In the genomic region with DNA sequence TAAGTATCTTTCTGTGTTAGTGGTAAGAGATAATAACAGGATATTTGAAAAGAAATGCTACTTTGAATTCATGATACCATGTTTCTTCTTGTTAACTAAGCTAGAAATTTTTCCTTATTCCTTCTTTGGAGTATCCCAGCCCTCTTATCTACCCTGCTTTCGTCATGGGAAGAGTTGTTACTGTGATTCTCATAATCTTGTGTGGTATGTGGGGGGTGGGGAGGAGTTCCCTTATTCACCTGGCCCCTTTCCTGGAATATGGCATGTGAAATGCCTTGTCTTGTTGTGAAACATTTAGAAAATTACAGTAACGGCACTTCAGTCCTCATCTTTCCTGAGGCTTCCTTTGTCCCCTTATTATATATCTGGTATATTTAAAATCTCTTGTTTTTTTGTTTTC, we compare ENCODE assay signal across 24 cellular contexts.
"Had no signal": no experiment of that assay in that cellular context is flagged by ENCODE, and none has a peak within 500 bp of the region (broad histone marks: within the 10 kb centered on the region; RNA-seq: fewer than 3 reads in every experiment).

No MANE protein-coding gene starts in this region.

- DNase-seq: activated CD4-positive, alpha-beta T cell treated with anti-CD3 and anti-CD28 coated beads, Interleukin-2, amount 10 ng/mL, durations not matched to agents 24 days and 14 days; activated CD4-positive, CD25-positive, alpha-beta regulatory T cell; activated CD8-positive, alpha-beta memory T cell treated with anti-CD3 and anti-CD28 coated beads, Interleukin-2, amount 50 U/mL, for 4 hours; activated CD8-positive, alpha-beta T cell treated with anti-CD3 and anti-CD28 coated beads, Interleukin-2, amount 10 ng/mL, durations not matched to agents 7 days and 5 days; activated gamma-delta T cell; activated T-cell treated with anti-CD3 and anti-CD28 coated beads, Interleukin-2, amount 50 U/mL, for 48 hours; amygdala; effector memory CD4-positive, alpha-beta T cell; hippocampal formation; left ventricle myocardium superior; nucleus accumbens; right cardiac atrium; stimulated activated CD4-positive, alpha-beta T cell treated with anti-CD3 and anti-CD28 coated beads, Interleukin-15, amount 100 ng/mL, for 24 hours; stimulated activated CD4-positive, alpha-beta T cell treated with anti-CD3 and anti-CD28 coated beads, Interleukin-4, amount 100 ng/mL, for 1 hour; stimulated activated naive B cell treated with anti-CD40 and anti-IgM and Interleukin-4, amounts not matched to agents 10 μg/mL and 1 μg/mL and 100 μg/mL, for 72 hours; T-helper 2 cell; tibial artery had no signal

- H3K4me3 ChIP-seq: skin epidermis, tibial artery, vagina had no signal

- H3K36me3 Mint-ChIP-seq: activated naive CD4-positive, alpha-beta T cell treated with anti-CD3 and anti-CD28 coated beads, Interleukin-2, amount 50 U/mL, for 72 hours had no signal

- H3K27ac ChIP-seq: epithelial cell of prostate, skin epidermis, tibial artery, vagina had no signal

- H3K36me3 ChIP-seq: tibial artery, vagina had no signal

- H3K9me3 Mint-ChIP-seq: dendritic cell treated with granulocyte-macrophage colony-stimulating factor and Interleukin-4, amounts not matched to agents 40 ng/mL and 50 ng/mL, for 4 days; nephron; stimulated activated naive B cell treated with anti-CD40 and anti-IgM and Interleukin-4, amounts not matched to agents 10 μg/mL and 1 μg/mL and 100 μg/mL, for 72 hours had no signal

- H3K27me3 ChIP-seq: tibial artery, vagina had no signal

- H3K27ac Mint-ChIP-seq: activated CD4-positive, alpha-beta T cell treated with anti-CD3 and anti-CD28 coated beads, Interleukin-2, amount 10 ng/mL, durations not matched to agents 24 days and 14 days; activated CD8-positive, alpha-beta T cell treated with anti-CD3 and anti-CD28 coated beads, Interleukin-2, amount 10 ng/mL, durations not matched to agents 7 days and 5 days; activated naive CD4-positive, alpha-beta T cell treated with anti-CD3 and anti-CD28 coated beads, Interleukin-2, amount 50 U/mL, for 72 hours; dendritic cell treated with granulocyte-macrophage colony-stimulating factor and Interleukin-4, amounts not matched to agents 40 ng/mL and 50 ng/mL, for 4 days; nephron; progenitor cell of endocrine pancreas; stimulated activated naive B cell treated with anti-CD40 and anti-IgM and Interleukin-4, amounts not matched to agents 10 μg/mL and 1 μg/mL and 100 μg/mL, for 72 hours had no signal

- H3K4me3 Mint-ChIP-seq: activated CD4-positive, alpha-beta T cell treated with anti-CD3 and anti-CD28 coated beads, Interleukin-2, amount 10 ng/mL, durations not matched to agents 24 days and 14 days; activated CD8-positive, alpha-beta T cell treated with anti-CD3 and anti-CD28 coated beads, Interleukin-2, amount 10 ng/mL, durations not matched to agents 7 days and 5 days; dendritic cell treated with granulocyte-macrophage colony-stimulating factor and Interleukin-4, amounts not matched to agents 40 ng/mL and 50 ng/mL, for 4 days; nephron; stimulated activated naive B cell treated with anti-CD40 and anti-IgM and Interleukin-4, amounts not matched to agents 10 μg/mL and 1 μg/mL and 100 μg/mL, for 72 hours had no signal

- H3K9me3 ChIP-seq: tibial artery, vagina had no signal

- H3K27me3 Mint-ChIP-seq: activated CD4-positive, alpha-beta T cell treated with anti-CD3 and anti-CD28 coated beads, Interleukin-2, amount 10 ng/mL, durations not matched to agents 24 days and 14 days; dendritic cell treated with granulocyte-macrophage colony-stimulating factor and Interleukin-4, amounts not matched to agents 40 ng/mL and 50 ng/mL, for 4 days; progenitor cell of endocrine pancreas; stimulated activated naive B cell treated with anti-CD40 and anti-IgM and Interleukin-4, amounts not matched to agents 10 μg/mL and 1 μg/mL and 100 μg/mL, for 72 hours had no signal
